In genomic region chrX:49199906-49200771, GRCh38 we compare ENCODE assay signal across 8 cellular contexts. TPM values are rescaled to one million over a fixed set of nuclear protein-coding genes. Genes with fewer than 3 reads are reported as not detected.
DNase-seq lines count a peak whose midpoint lies in the region; ATAC-seq and TF ChIP-seq lines count a peak whose summit lies in the region.

TSS of gene SYP (minus strand) at chrX:49200193. CDS start at chrX:49200186, 7 bp downstream.

- peak; percentile 59 for DNase-seq in GOT3 (lab: John Stamatoyannopoulos, UW)
- DNase-seq in LNCaP clone FGC (ENCODE audit: low read depth) = peak; percentile 53
- peak; percentile 83 for DNase-seq in SJCRH30
- DNase-seq in activated naive CD4-positive, alpha-beta T cell treated with Interleukin-2 at 50 U/mL for 16 hours = peak; percentile 89
- DNase-seq in germinal center (ENCODE audit: low spot score) = peak; percentile 92
- DNase-seq in omental fat pad (ENCODE audit: low spot score) = peak; percentile 62
- peak; percentile 91 to 92 for DNase-seq in suprapubic skin (ENCODE audit: low spot score in 2 of 2)

- H3K4me3 ChIP-seq in LNCaP clone FGC (ENCODE audit: low read depth, low read length) = peak within 1 kb of the TSS; percentile 25; the same call in 1 of the 2 replicates
- H3K4me3 ChIP-seq in SJCRH30 = peak within 1 kb of the TSS; percentile 43
- H3K4me3 ChIP-seq in suprapubic skin = peak within 1 kb of the TSS; percentile 45

- H3K9ac ChIP-seq in ES-I3 (ENCODE audit: low read depth, low read length) = peak within 1 kb of the TSS; percentile 54

- H3K27ac ChIP-seq in SJCRH30 (no peak within 1 kb of the TSS), suprapubic skin (no peak within 1 kb of the TSS)

- TF ChIP-seq CTCF in LNCaP clone FGC (IDR thresholded peaks at IDR 0.05; ENCODE audit: control insufficient read depth, extremely low read depth, insufficient read depth) (no peak), omental fat pad (IDR thresholded peaks at IDR 0.05) (no peak), suprapubic skin (IDR thresholded peaks at IDR 0.05) (no peak)

- no peak for TF ChIP-seq EP300 in suprapubic skin (IDR thresholded peaks at IDR 0.05)

- H3K27me3 ChIP-seq in SJCRH30 (no peaks in the 10 kb centered on the region), suprapubic skin (no peaks in the 10 kb centered on the region)

- TF ChIP-seq POLR2A in suprapubic skin (IDR thresholded peaks at IDR 0.05) = peak in 1 of 2 donors; percentile 26

- peaks cover 9% of the 10 kb centered on the region for H3K4me1 ChIP-seq in ES-I3 (ENCODE audit: insufficient read depth, low read length)
- no peaks in the 10 kb centered on the region for H3K4me1 ChIP-seq in SJCRH30
- H3K4me1 ChIP-seq in suprapubic skin = peaks cover 7% of the 10 kb centered on the region

- ATAC-seq in omental fat pad (ENCODE audit: low FRiP score) = peak; percentile 96

- 32% methylated on average over 38 of the region's 61 CpGs for WGBS in suprapubic skin

- H3K36me3 ChIP-seq in ES-I3 (ENCODE audit: insufficient read depth, low read length) = no peaks in the 10 kb centered on the region
- no peaks in the 10 kb centered on the region for H3K36me3 ChIP-seq in SJCRH30
- H3K36me3 ChIP-seq in suprapubic skin = no peaks in the 10 kb centered on the region

- H3K9me3 ChIP-seq in ES-I3 (ENCODE audit: control insufficient read depth, insufficient read depth, low read length) = no peaks in the 10 kb centered on the region
- no peaks in the 10 kb centered on the region for H3K9me3 ChIP-seq in SJCRH30 (replicated peaks)
- H3K9me3 ChIP-seq in suprapubic skin = no peaks in the 10 kb centered on the region

RNA-seq across cellular contexts. Expression of gene SYP, which starts in this region (rescaled TPM):
- total RNA-seq in SJCRH30 (2014; rRNA removed; shearing (Covaris generic)) = 0.10 and 0.45 TPM in 2 replicates
- total RNA-seq in omental fat pad = 1 to 10 TPM in 3 of 4 donors, under 1 TPM in 1; 0.46 to 3.3 (median 2.2) TPM
- total RNA-seq in suprapubic skin = 1 to 10 TPM in 2 of 4 donors, under 1 TPM in 1, not detected in 1; 0.30 to 1.6 (median 1.3) TPM

Comparison
In these comparisons a context has a peak if more than half of its experiments do, and no peak if none do; other contexts are left out.
1. Peak in DNase-seq and H3K4me3 ChIP-seq in SJCRH30; RNA of the gene not detected or under 1 TPM.